In the genomic region with DNA sequence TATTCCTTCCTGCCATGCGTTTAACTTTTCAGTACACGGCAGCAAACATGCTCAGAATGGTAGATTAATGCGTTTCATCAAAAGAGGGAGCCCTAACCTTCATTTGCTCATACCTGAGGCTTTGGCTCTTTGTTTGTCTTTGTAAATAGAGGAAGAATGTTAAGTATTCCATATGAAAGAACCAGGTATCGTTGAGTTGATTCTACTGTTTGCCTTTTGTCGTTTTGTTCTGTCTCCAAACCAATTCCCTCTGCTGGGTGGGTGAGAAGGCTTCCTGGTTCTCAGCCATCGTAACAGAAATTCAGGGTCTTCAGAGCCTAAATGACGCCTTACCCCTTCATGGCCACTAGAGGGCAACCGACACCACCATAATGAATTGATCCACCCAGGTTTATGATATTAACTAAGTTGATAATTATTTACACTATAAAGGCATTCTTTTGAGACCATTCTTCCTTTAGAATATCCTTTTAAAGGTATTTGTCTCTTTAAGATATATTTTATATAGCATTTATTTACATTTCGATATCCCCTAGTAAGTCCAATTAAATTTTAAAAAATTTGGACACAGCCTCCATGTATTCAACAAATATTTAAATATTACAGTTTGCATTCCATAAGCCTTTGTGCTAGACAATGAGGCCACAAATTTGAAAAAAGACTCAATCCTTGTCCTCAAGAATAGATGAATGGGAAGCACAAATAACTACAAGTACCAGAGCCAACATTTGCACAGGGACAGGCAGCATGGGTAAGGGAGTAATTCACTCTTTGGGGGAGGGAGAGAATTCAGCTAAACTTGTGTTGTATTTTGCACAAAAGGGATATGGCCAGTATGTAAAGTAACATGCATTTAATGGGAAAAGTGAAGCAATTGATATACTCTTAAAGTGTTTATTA, we compare ENCODE assay signal across 1 cellular context.
TF ChIP-seq lines count a peak whose summit lies in the region.

No MANE protein-coding gene starts in this region.

TF ChIP-seq in H1, 55 proteins besides CTCF, POLR2A, EP300 and RAD21:
- 0 out of 2 replicates have a peak, but pooled peaks have one; percentile 38 for TF ChIP-seq YY1 (IDR thresholded peaks at IDR 0.05; ENCODE audit: low read depth, low read length)
- 0 out of 2 replicates have a peak, but pooled peaks have one; percentile 29 for TF ChIP-seq CREB1 (IDR thresholded peaks at IDR 0.05)
- no peak for TF ChIP-seq TBP (IDR thresholded peaks at IDR 0.05; ENCODE audit: low read depth, low read length)
